Comparison of ENCODE assay signal across 11 cellular contexts in genomic region chr5:130549884-130550552, GRCh38.
DNase-seq lines count a peak whose midpoint lies in the region; ATAC-seq and TF ChIP-seq lines count a peak whose summit lies in the region.
"Had no signal": no experiment of that assay in that cellular context is flagged by ENCODE, and none has a peak within 500 bp of the region (broad histone marks: within the 10 kb centered on the region; RNA-seq: fewer than 3 reads in every experiment).

No MANE protein-coding gene starts in this region.

- H3K4me1 ChIP-seq in smooth muscle cell (ENCODE audit: low read depth): no peaks in the 10 kb centered on the region
- H3K4me1 ChIP-seq: body of pancreas had no signal

- CTCF ChIA-PET in RWPE1 (lab: Yijun Ruan, JAX): interaction anchor here (0.6 to 0.8 kb wide), 2 partner anchors 10 to 183 kb away, joined by 3 read pairs; no protein-coding TSS in a partner anchor

- no peak overlapping the region for H3K9ac ChIP-seq in smooth muscle cell (ENCODE audit: low read depth)

- TF ChIP-seq CTCF in RWPE1 (conservative IDR thresholded peaks at IDR 0.05; ENCODE audit: low read depth) (no peak), smooth muscle cell (IDR thresholded peaks at IDR 0.05; ENCODE audit: borderline replicate concordance, insufficient read depth, poor library complexity, severe bottlenecking) (no peak)

- peaks cover 3% of the 10 kb centered on the region for H3K9me3 ChIP-seq in smooth muscle cell (replicated peaks; ENCODE audit: low read depth)
- H3K9me3 ChIP-seq: body of pancreas had no signal

- WGBS in smooth muscle cell (ENCODE audit: low lambda C conversion rate): 64% methylated on average over 5 of the region's 5 CpGs

- H3K27ac ChIP-seq in RWPE1 (no peak overlapping the region), smooth muscle cell (ENCODE audit: low read depth) (no peak overlapping the region)
- H3K27ac ChIP-seq: body of pancreas had no signal

- ATAC-seq in activated naive CD4-positive, alpha-beta T cell treated with anti-CD3 and anti-CD28 coated beads, Interleukin-2, amount 50 U/mL, for 72 hours: peak; percentile 28 to 64
- ATAC-seq: body of pancreas had no signal

- H3K27ac Mint-ChIP-seq in activated naive CD4-positive, alpha-beta T cell treated with anti-CD3 and anti-CD28 coated beads, Interleukin-2, amount 50 U/mL, for 72 hours: no peak overlapping the region

- POLR2A ChIA-PET in RWPE1 (lab: Yijun Ruan, JAX; ENCODE audit: low non-redundant PET): no interaction called here

- no peak overlapping the region for H3K4me2 ChIP-seq in smooth muscle cell

- no peak overlapping the region for H3K4me3 ChIP-seq in smooth muscle cell
- H3K4me3 ChIP-seq: body of pancreas had no signal

- H3K9me3 Mint-ChIP-seq in activated naive CD4-positive, alpha-beta T cell treated with anti-CD3 and anti-CD28 coated beads, Interleukin-2, amount 50 U/mL, for 72 hours: peaks cover 5 to 16% of the 10 kb centered on the region in 2 donors

- H3F3A ChIP-seq in smooth muscle cell (ENCODE audit: low read depth): no peaks in the 10 kb centered on the region

- DNase-seq in activated naive CD4-positive, alpha-beta T cell treated with anti-CD3 and anti-CD28 coated beads, Interleukin-2, amount 50 U/mL, for 72 hours (ENCODE audit: low spot score in 2 of 2): no peak
- DNase-seq in activated naive CD4-positive, alpha-beta T cell (lab: John Stamatoyannopoulos, UW): no peak
- peak; percentile 61 for DNase-seq in RWPE1 (ENCODE audit: low spot score)
- DNase-seq in fibroblast of gingiva (ENCODE audit: low read depth): peak; percentile 54
- DNase-seq in smooth muscle cell (lab: John Stamatoyannopoulos, UW; ENCODE audit: unreplicated experiment): no peak
- DNase-seq in NCI-H345 treated with DMSO at 0.1 percent for 48 hours (lab: John Stamatoyannopoulos, UW; ENCODE audit: unreplicated experiment): no peak
- no peak for DNase-seq in COR-L47 (lab: John Stamatoyannopoulos, UW)
- no peak for DNase-seq in NCI-H524 treated with DMSO at 0.1 percent for 48 hours (lab: John Stamatoyannopoulos, UW)
- DNase-seq: activated CD4-positive, alpha-beta T cell treated with anti-CD3 and anti-CD28 coated beads for 4 hours; SHP77 treated with DMSO at 0.1 percent for 48 hours had no signal

- H3K27me3 ChIP-seq in smooth muscle cell (ENCODE audit: low read depth): no peaks in the 10 kb centered on the region
- H3K27me3 ChIP-seq: body of pancreas had no signal

- peak overlapping the region; percentile 54 for H2AFZ ChIP-seq in smooth muscle cell (ENCODE audit: low read depth)

- H3K36me3 Mint-ChIP-seq in activated naive CD4-positive, alpha-beta T cell treated with anti-CD3 and anti-CD28 coated beads, Interleukin-2, amount 50 U/mL, for 72 hours: peaks cover 0 to 9% of the 10 kb centered on the region in 2 donors

- no peaks in the 10 kb centered on the region for H4K20me1 ChIP-seq in smooth muscle cell (ENCODE audit: low read depth)

- H3K36me3 ChIP-seq in smooth muscle cell (ENCODE audit: low read depth): no peaks in the 10 kb centered on the region

- no peaks in the 10 kb centered on the region for H3K79me2 ChIP-seq in smooth muscle cell (ENCODE audit: low read depth)

Comparison
In these comparisons a context has a peak if more than half of its experiments do, and no peak if none do; other contexts are left out.
1. DNase-seq: peak in RWPE1 (single experiment) and fibroblast of gingiva (single experiment); none in activated naive CD4-positive, alpha-beta T cell treated with anti-CD3 and anti-CD28 coated beads, Interleukin-2, amount 50 U/mL, for 72 hours (0 of 2), activated naive CD4-positive, alpha-beta T cell (0 of 4), smooth muscle cell (single experiment), NCI-H345 treated with DMSO at 0.1 percent for 48 hours (single experiment), COR-L47 (single experiment) and NCI-H524 treated with DMSO at 0.1 percent for 48 hours (single experiment).